ENCODE assay signal across 1 cellular context in the genomic region with DNA sequence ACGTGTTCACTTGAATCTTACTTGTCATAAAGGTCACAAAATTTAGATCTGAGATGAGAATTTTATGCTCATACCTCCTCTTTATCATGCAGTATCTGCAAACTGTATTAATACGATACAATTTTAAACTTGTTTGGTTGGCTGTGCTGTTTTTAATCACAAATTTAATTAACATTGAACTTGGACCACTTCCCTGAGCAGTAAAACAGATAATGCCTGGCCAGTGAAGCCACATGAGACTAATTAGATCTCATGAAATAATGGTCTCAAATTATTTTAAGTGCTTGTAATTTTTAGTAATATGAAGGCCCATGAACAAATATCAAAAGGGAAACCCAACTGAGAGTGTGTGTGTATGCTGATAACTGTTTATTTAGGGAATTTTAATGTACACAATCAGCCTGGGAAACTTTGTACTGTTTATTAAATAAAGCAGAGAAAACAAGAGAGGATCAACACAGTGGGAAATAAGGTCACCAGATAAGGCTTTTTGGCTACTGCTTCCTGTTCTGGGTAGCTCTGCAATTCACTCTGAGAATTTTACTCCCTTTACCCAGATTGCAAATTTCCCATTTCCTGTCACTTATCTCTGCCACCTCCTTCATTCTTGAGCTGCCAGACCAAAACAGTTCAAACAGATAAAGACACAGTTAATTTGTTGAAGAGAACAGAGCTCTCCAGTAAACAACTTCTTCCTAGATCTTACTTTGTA.
TF ChIP-seq lines count a peak whose summit lies in the region.

No MANE protein-coding gene starts in this region.

TF ChIP-seq in HepG2, 621 proteins besides CTCF, POLR2A, EP300 and RAD21 (continued from another document and continues in another):
- TF ChIP-seq, protein P1, sequence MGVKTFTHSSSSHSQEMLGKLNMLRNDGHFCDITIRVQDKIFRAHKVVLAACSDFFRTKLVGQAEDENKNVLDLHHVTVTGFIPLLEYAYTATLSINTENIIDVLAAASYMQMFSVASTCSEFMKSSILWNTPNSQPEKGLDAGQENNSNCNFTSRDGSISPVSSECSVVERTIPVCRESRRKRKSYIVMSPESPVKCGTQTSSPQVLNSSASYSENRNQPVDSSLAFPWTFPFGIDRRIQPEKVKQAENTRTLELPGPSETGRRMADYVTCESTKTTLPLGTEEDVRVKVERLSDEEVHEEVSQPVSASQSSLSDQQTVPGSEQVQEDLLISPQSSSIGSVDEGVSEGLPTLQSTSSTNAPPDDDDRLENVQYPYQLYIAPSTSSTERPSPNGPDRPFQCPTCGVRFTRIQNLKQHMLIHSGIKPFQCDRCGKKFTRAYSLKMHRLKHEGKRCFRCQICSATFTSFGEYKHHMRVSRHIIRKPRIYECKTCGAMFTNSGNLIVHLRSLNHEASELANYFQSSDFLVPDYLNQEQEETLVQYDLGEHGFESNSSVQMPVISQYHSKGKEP (CRISPR knock-in tag; IDR thresholded peaks at IDR 0.05): no peak
- TF ChIP-seq TCF12 (IDR thresholded peaks at IDR 0.05): no peak
- no peak for TF ChIP-seq TCF12 (CRISPR knock-in tag; IDR thresholded peaks at IDR 0.05)
- peak; percentile 72; the same call in 1 of the 2 replicates for TF ChIP-seq FOXJ3 (CRISPR knock-in tag; IDR thresholded peaks at IDR 0.05; ENCODE audit: borderline replicate concordance)
- TF ChIP-seq HMG20B (CRISPR knock-in tag; conservative IDR thresholded peaks at IDR 0.05): no peak
- TF ChIP-seq, protein P2, sequence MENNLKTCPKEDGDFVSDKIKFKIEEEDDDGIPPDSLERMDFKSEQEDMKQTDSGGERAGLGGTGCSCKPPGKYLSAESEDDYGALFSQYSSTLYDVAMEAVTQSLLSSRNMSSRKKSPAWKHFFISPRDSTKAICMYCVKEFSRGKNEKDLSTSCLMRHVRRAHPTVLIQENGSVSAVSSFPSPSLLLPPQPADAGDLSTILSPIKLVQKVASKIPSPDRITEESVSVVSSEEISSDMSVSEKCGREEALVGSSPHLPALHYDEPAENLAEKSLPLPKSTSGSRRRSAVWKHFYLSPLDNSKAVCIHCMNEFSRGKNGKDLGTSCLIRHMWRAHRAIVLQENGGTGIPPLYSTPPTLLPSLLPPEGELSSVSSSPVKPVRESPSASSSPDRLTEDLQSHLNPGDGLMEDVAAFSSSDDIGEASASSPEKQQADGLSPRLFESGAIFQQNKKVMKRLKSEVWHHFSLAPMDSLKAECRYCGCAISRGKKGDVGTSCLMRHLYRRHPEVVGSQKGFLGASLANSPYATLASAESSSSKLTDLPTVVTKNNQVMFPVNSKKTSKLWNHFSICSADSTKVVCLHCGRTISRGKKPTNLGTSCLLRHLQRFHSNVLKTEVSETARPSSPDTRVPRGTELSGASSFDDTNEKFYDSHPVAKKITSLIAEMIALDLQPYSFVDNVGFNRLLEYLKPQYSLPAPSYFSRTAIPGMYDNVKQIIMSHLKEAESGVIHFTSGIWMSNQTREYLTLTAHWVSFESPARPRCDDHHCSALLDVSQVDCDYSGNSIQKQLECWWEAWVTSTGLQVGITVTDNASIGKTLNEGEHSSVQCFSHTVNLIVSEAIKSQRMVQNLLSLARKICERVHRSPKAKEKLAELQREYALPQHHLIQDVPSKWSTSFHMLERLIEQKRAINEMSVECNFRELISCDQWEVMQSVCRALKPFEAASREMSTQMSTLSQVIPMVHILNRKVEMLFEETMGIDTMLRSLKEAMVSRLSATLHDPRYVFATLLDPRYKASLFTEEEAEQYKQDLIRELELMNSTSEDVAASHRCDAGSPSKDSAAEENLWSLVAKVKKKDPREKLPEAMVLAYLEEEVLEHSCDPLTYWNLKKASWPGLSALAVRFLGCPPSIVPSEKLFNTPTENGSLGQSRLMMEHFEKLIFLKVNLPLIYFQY (CRISPR knock-in tag; IDR thresholded peaks at IDR 0.05; ENCODE audit: borderline replicate concordance): 0 out of 2 replicates have a peak, but pooled peaks have one; percentile 10
- TF ChIP-seq FOXP1 (IDR thresholded peaks at IDR 0.05): peak; percentile 68
- TF ChIP-seq FOXP1 (CRISPR knock-in tag; IDR thresholded peaks at IDR 0.05): peak; percentile 97
- 0 out of 2 replicates have a peak, but pooled peaks have one; percentile 39 for TF ChIP-seq RCOR2 (CRISPR knock-in tag; IDR thresholded peaks at IDR 0.05)
- TF ChIP-seq NR2F6 (IDR thresholded peaks at IDR 0.05): peak; percentile 75; the same call in 1 of the 2 replicates
- peak; percentile 70 for TF ChIP-seq NR2F6 (CRISPR knock-in tag; IDR thresholded peaks at IDR 0.05)
- no peak for TF ChIP-seq POLR2G (IDR thresholded peaks at IDR 0.05; ENCODE audit: low read depth, low read length)
- TF ChIP-seq HDAC1 (CRISPR knock-in tag; IDR thresholded peaks at IDR 0.05): peak; percentile 30; the same call in 1 of the 2 replicates
- 0 out of 2 replicates have a peak, but pooled peaks have one; percentile 47 for TF ChIP-seq ZMAT3 (CRISPR knock-in tag; conservative IDR thresholded peaks at IDR 0.05)
- TF ChIP-seq ZNF501 (CRISPR knock-in tag; IDR thresholded peaks at IDR 0.05): no peak
- TF ChIP-seq, protein P3, sequence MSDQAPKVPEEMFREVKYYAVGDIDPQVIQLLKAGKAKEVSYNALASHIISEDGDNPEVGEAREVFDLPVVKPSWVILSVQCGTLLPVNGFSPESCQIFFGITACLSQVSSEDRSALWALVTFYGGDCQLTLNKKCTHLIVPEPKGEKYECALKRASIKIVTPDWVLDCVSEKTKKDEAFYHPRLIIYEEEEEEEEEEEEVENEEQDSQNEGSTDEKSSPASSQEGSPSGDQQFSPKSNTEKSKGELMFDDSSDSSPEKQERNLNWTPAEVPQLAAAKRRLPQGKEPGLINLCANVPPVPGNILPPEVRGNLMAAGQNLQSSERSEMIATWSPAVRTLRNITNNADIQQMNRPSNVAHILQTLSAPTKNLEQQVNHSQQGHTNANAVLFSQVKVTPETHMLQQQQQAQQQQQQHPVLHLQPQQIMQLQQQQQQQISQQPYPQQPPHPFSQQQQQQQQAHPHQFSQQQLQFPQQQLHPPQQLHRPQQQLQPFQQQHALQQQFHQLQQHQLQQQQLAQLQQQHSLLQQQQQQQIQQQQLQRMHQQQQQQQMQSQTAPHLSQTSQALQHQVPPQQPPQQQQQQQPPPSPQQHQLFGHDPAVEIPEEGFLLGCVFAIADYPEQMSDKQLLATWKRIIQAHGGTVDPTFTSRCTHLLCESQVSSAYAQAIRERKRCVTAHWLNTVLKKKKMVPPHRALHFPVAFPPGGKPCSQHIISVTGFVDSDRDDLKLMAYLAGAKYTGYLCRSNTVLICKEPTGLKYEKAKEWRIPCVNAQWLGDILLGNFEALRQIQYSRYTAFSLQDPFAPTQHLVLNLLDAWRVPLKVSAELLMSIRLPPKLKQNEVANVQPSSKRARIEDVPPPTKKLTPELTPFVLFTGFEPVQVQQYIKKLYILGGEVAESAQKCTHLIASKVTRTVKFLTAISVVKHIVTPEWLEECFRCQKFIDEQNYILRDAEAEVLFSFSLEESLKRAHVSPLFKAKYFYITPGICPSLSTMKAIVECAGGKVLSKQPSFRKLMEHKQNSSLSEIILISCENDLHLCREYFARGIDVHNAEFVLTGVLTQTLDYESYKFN (CRISPR knock-in tag; conservative IDR thresholded peaks at IDR 0.05): peak; percentile 93
- peak; percentile 82; the same call in 1 of the 2 replicates for TF ChIP-seq RORA (CRISPR knock-in tag; IDR thresholded peaks at IDR 0.05)
- no peak for TF ChIP-seq ZNF468 (CRISPR knock-in tag; IDR thresholded peaks at IDR 0.05)
- TF ChIP-seq SOX5 (CRISPR knock-in tag; IDR thresholded peaks at IDR 0.05; ENCODE audit: borderline replicate concordance): peak; percentile 59; the same call in 1 of the 2 replicates
- TF ChIP-seq, protein P4, sequence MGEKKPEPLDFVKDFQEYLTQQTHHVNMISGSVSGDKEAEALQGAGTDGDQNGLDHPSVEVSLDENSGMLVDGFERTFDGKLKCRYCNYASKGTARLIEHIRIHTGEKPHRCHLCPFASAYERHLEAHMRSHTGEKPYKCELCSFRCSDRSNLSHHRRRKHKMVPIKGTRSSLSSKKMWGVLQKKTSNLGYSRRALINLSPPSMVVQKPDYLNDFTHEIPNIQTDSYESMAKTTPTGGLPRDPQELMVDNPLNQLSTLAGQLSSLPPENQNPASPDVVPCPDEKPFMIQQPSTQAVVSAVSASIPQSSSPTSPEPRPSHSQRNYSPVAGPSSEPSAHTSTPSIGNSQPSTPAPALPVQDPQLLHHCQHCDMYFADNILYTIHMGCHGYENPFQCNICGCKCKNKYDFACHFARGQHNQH (CRISPR knock-in tag; IDR thresholded peaks at IDR 0.05): peak; percentile 54; the same call in 1 of the 2 replicates
- TF ChIP-seq SATB2 (CRISPR knock-in tag; IDR thresholded peaks at IDR 0.05): no peak
- TF ChIP-seq SMAD9 (CRISPR knock-in tag; IDR thresholded peaks at IDR 0.05): no peak
- peak; percentile 76; the same call in 1 of the 2 replicates for TF ChIP-seq FOXO1 (CRISPR knock-in tag; IDR thresholded peaks at IDR 0.05)
- no peak for TF ChIP-seq SIX1 (CRISPR knock-in tag; IDR thresholded peaks at IDR 0.05; ENCODE audit: borderline replicate concordance)
- TF ChIP-seq ZNF605 (CRISPR knock-in tag; IDR thresholded peaks at IDR 0.05): no peak
- peak; percentile 38; the same call in 1 of the 2 replicates for TF ChIP-seq KDM6A (CRISPR knock-in tag; IDR thresholded peaks at IDR 0.05; ENCODE audit: low read depth)
- TF ChIP-seq, protein P5, sequence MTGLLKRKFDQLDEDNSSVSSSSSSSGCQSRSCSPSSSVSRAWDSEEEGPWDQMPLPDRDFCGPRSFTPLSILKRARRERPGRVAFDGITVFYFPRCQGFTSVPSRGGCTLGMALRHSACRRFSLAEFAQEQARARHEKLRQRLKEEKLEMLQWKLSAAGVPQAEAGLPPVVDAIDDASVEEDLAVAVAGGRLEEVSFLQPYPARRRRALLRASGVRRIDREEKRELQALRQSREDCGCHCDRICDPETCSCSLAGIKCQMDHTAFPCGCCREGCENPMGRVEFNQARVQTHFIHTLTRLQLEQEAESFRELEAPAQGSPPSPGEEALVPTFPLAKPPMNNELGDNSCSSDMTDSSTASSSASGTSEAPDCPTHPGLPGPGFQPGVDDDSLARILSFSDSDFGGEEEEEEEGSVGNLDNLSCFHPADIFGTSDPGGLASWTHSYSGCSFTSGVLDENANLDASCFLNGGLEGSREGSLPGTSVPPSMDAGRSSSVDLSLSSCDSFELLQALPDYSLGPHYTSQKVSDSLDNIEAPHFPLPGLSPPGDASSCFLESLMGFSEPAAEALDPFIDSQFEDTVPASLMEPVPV (CRISPR knock-in tag; IDR thresholded peaks at IDR 0.05): peak; percentile 36; the same call in 1 of the 2 replicates
- no peak for TF ChIP-seq NONO (IDR thresholded peaks at IDR 0.05)
- 0 out of 2 replicates have a peak, but pooled peaks have one; percentile 14 for TF ChIP-seq NONO (CRISPR knock-in tag; conservative IDR thresholded peaks at IDR 0.05)
- peak; percentile 62; the same call in 1 of the 2 replicates for TF ChIP-seq TARDBP (CRISPR knock-in tag; IDR thresholded peaks at IDR 0.05)
- peak; percentile 87 for TF ChIP-seq RXRB (CRISPR knock-in tag; IDR thresholded peaks at IDR 0.05; ENCODE audit: borderline replicate concordance)
- TF ChIP-seq, protein P6, sequence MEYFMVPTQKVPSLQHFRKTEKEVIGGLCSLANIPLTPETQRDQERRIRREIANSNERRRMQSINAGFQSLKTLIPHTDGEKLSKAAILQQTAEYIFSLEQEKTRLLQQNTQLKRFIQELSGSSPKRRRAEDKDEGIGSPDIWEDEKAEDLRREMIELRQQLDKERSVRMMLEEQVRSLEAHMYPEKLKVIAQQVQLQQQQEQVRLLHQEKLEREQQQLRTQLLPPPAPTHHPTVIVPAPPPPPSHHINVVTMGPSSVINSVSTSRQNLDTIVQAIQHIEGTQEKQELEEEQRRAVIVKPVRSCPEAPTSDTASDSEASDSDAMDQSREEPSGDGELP (IDR thresholded peaks at IDR 0.05; ENCODE audit: borderline replicate concordance, low read depth): no peak
- 0 out of 2 replicates have a peak, but pooled peaks have one; percentile 40 for TF ChIP-seq BCL6 (CRISPR knock-in tag; IDR thresholded peaks at IDR 0.05)
- TF ChIP-seq MXI1 (IDR thresholded peaks at IDR 0.05; ENCODE audit: borderline replicate concordance, low read depth, low read length): no peak
- peak; percentile 77 for TF ChIP-seq PHF21A (CRISPR knock-in tag; IDR thresholded peaks at IDR 0.05)
- no peak for TF ChIP-seq SOX13 (IDR thresholded peaks at IDR 0.05)
- peak in 1 of 2 experiments; percentile 55; a peak in 2 of 4 replicates for TF ChIP-seq SOX13 (CRISPR knock-in tag; conservative IDR thresholded peaks at IDR 0.05 in 1 of 2, IDR thresholded peaks at IDR 0.05 in 1 of 2)
- peak; percentile 60; the same call in 1 of the 2 replicates for TF ChIP-seq CREM (IDR thresholded peaks at IDR 0.05)
- TF ChIP-seq CREM (CRISPR knock-in tag; IDR thresholded peaks at IDR 0.05): no peak
- TF ChIP-seq, protein P7, sequence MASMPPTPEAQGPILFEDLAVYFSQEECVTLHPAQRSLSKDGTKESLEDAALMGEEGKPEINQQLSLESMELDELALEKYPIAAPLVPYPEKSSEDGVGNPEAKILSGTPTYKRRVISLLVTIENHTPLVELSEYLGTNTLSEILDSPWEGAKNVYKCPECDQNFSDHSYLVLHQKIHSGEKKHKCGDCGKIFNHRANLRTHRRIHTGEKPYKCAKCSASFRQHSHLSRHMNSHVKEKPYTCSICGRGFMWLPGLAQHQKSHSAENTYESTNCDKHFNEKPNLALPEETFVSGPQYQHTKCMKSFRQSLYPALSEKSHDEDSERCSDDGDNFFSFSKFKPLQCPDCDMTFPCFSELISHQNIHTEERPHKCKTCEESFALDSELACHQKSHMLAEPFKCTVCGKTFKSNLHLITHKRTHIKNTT (CRISPR knock-in tag; IDR thresholded peaks at IDR 0.05): no peak
- TF ChIP-seq GATA4 (IDR thresholded peaks at IDR 0.05; ENCODE audit: borderline replicate concordance, low read depth): peak; percentile 79; the same call in 1 of the 2 replicates
- TF ChIP-seq, protein P8, sequence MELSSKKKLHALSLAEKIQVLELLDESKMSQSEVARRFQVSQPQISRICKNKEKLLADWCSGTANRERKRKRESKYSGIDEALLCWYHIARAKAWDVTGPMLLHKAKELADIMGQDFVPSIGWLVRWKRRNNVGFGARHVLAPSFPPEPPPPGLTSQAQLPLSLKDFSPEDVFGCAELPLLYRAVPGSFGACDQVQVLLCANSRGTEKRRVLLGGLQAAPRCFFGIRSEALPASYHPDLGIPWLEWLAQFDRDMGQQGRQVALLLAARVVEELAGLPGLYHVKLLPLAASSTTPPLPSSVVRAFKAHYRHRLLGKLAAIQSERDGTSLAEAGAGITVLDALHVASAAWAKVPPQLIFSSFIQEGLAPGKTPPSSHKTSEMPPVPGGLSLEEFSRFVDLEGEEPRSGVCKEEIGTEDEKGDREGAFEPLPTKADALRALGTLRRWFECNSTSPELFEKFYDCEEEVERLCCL (CRISPR knock-in tag; IDR thresholded peaks at IDR 0.05; ENCODE audit: borderline replicate concordance): no peak
- 0 out of 2 replicates have a peak, but pooled peaks have one; percentile 48 for TF ChIP-seq TCF7 (IDR thresholded peaks at IDR 0.05; ENCODE audit: low read depth)
